ENCODE assay signal across 8 cellular contexts in genomic region chr1:210584439-210585113, GRCh38.
DNase-seq lines count a peak whose midpoint lies in the region; ATAC-seq lines count a peak whose summit lies in the region.

No MANE protein-coding gene starts in this region.

- no peak overlapping the region for H3K23ac ChIP-seq in mesenchymal stem cell (ENCODE audit: low read length in 2 of 2)

- no peak overlapping the region for H3K4ac ChIP-seq in mesenchymal stem cell (ENCODE audit: low read depth in 1 of 2, low read length in 2 of 2)

- no peak overlapping the region for H3K4me2 ChIP-seq in mesenchymal stem cell (ENCODE audit: low read length, poor library complexity, severe bottlenecking)

- peaks cover 1% of the 10 kb centered on the region for H3K79me1 ChIP-seq in mesenchymal stem cell (replicated peaks; ENCODE audit: low read length, poor library complexity, severe bottlenecking)

- no peak overlapping the region for H2AFZ ChIP-seq in mesenchymal stem cell (ENCODE audit: low read depth, low read length)

- POLR2A ChIA-PET in activated CD4-positive, alpha-beta memory T cell treated with anti-CD3 and anti-CD28 coated beads, Interleukin-2, amount 10 ng/mL, durations not matched to agents 7 days and 5 days (lab: Charles Lee): no interaction called here

- no peaks in the 10 kb centered on the region for H3K27me3 ChIP-seq in CD4-positive, CD25-positive, alpha-beta regulatory T cell (ENCODE audit: control insufficient read depth, insufficient read depth, low read length)
- no peaks in the 10 kb centered on the region for H3K27me3 ChIP-seq in mesenchymal stem cell (ENCODE audit: control insufficient read depth in 1 of 2, insufficient read depth in 1 of 2, low read length in 2 of 2)

- no peak overlapping the region for H2AK5ac ChIP-seq in mesenchymal stem cell (ENCODE audit: low read length, severe bottlenecking)

- no peak overlapping the region for H3K27ac ChIP-seq in CD4-positive, CD25-positive, alpha-beta regulatory T cell (ENCODE audit: insufficient read depth, low read length, poor library complexity, severe bottlenecking)
- H3K27ac ChIP-seq in mesenchymal stem cell (ENCODE audit: low read length, poor library complexity, severe bottlenecking): no peak overlapping the region

- 4% methylated on average over 3 of the region's 3 CpGs for WGBS in mesenchymal stem cell

- no peak overlapping the region for H2BK120ac ChIP-seq in mesenchymal stem cell (ENCODE audit: low read depth, low read length)

- H4K91ac ChIP-seq in mesenchymal stem cell (ENCODE audit: low read length): no peak overlapping the region

- H2BK5ac ChIP-seq in mesenchymal stem cell (ENCODE audit: low read depth, low read length, poor library complexity, severe bottlenecking): no peak overlapping the region

- H3K9ac ChIP-seq in mesenchymal stem cell (ENCODE audit: low read length): no peak overlapping the region

- no peak overlapping the region for H3K18ac ChIP-seq in mesenchymal stem cell (ENCODE audit: low read depth in 1 of 2, low read length in 2 of 2)

- H3K27ac Mint-ChIP-seq in CD4-positive, CD25-positive, alpha-beta regulatory T cell: no peak overlapping the region
- no peak overlapping the region for H3K27ac Mint-ChIP-seq in activated CD4-positive, alpha-beta memory T cell treated with anti-CD3 and anti-CD28 coated beads, Interleukin-2, amount 10 ng/mL, durations not matched to agents 7 days and 5 days

- no peak overlapping the region for H3K4me3 ChIP-seq in CD4-positive, CD25-positive, alpha-beta regulatory T cell (ENCODE audit: low read depth, low read length)
- H3K4me3 ChIP-seq in mesenchymal stem cell (ENCODE audit: insufficient read depth in 1 of 2, low read depth in 1 of 2, low read length in 2 of 2): no peak overlapping the region

- H3K36me3 Mint-ChIP-seq in CD4-positive, CD25-positive, alpha-beta regulatory T cell: no peaks in the 10 kb centered on the region
- no peaks in the 10 kb centered on the region for H3K36me3 Mint-ChIP-seq in activated CD4-positive, alpha-beta memory T cell treated with anti-CD3 and anti-CD28 coated beads, Interleukin-2, amount 10 ng/mL, durations not matched to agents 7 days and 5 days (ENCODE audit: low read depth)

- no peaks in the 10 kb centered on the region for H3K36me3 ChIP-seq in CD4-positive, CD25-positive, alpha-beta regulatory T cell (ENCODE audit: control insufficient read depth, insufficient read depth, low read length)
- H3K36me3 ChIP-seq in mesenchymal stem cell (ENCODE audit: control insufficient read depth in 1 of 2, insufficient read depth in 2 of 2, low read depth in 1 of 2, low read length in 2 of 2): no peaks in the 10 kb centered on the region

- H3K14ac ChIP-seq in mesenchymal stem cell (ENCODE audit: low read length in 2 of 2): no peak overlapping the region

- H2BK12ac ChIP-seq in mesenchymal stem cell (ENCODE audit: low read length in 2 of 2): no peak overlapping the region

- ATAC-seq in CD4-positive, CD25-positive, alpha-beta regulatory T cell (ENCODE audit: low read depth in 2 of 2): peak in 1 of 2 donors; percentile 39
- ATAC-seq in GM19455 (IDR thresholded peaks at IDR 0.05; ENCODE audit: unreplicated experiment): peak; percentile 72

- no peaks in the 10 kb centered on the region for H3K4me1 ChIP-seq in CD4-positive, CD25-positive, alpha-beta regulatory T cell (ENCODE audit: control insufficient read depth, insufficient read depth, low read length, poor library complexity, severe bottlenecking)
- H3K4me1 ChIP-seq in mesenchymal stem cell (ENCODE audit: control insufficient read depth, insufficient read depth, low read depth, low read length): peaks cover 8% of the 10 kb centered on the region

- H3K27me3 Mint-ChIP-seq in CD4-positive, CD25-positive, alpha-beta regulatory T cell: peaks cover 11% of the 10 kb centered on the region
- H3K27me3 Mint-ChIP-seq in activated CD4-positive, alpha-beta memory T cell treated with anti-CD3 and anti-CD28 coated beads, Interleukin-2, amount 10 ng/mL, durations not matched to agents 7 days and 5 days: no peaks in the 10 kb centered on the region

- no peak overlapping the region for H3K4me3 Mint-ChIP-seq in CD4-positive, CD25-positive, alpha-beta regulatory T cell
- H3K4me3 Mint-ChIP-seq in activated CD4-positive, alpha-beta memory T cell treated with anti-CD3 and anti-CD28 coated beads, Interleukin-2, amount 10 ng/mL, durations not matched to agents 7 days and 5 days: no peak overlapping the region

- no peak overlapping the region for H4K8ac ChIP-seq in mesenchymal stem cell (ENCODE audit: low read length)

- H3K4me1 Mint-ChIP-seq in CD4-positive, CD25-positive, alpha-beta regulatory T cell: peaks cover 0 to 4% (median 0%) of the 10 kb centered on the region in 4 donors
- no peaks in the 10 kb centered on the region for H3K4me1 Mint-ChIP-seq in activated CD4-positive, alpha-beta memory T cell treated with anti-CD3 and anti-CD28 coated beads, Interleukin-2, amount 10 ng/mL, durations not matched to agents 7 days and 5 days

- H3K9me3 ChIP-seq in CD4-positive, CD25-positive, alpha-beta regulatory T cell (ENCODE audit: control insufficient read depth in 2 of 2, low read length in 2 of 2): no peaks in the 10 kb centered on the region
- H3K9me3 ChIP-seq in mesenchymal stem cell (ENCODE audit: control insufficient read depth, low read length): no peaks in the 10 kb centered on the region

- peak; percentile 6 to 57 (median 37) for DNase-seq in CD4-positive, CD25-positive, alpha-beta regulatory T cell
- DNase-seq in HS-27A (ENCODE audit: low read depth): peak; percentile 79
- DNase-seq in NCI-H82 (lab: John Stamatoyannopoulos, UW): peak; percentile 100
- DNase-seq in activated CD4-positive, alpha-beta memory T cell treated with anti-CD3 and anti-CD28 coated beads, Interleukin-2, amount 10 ng/mL, durations not matched to agents 7 days and 5 days: peak; percentile 70
- peak; percentile 37 for DNase-seq in effector CD8-positive, alpha-beta T cell (lab: John Stamatoyannopoulos, UW)
- DNase-seq in mesenchymal stem cell: peak; percentile 82
- peak; percentile 59 for DNase-seq in stimulated activated CD8-positive, alpha-beta memory T cell treated with anti-CD3 and anti-CD28 coated beads, Interleukin-4, amount 100 ng/mL, for 24 hours (ENCODE audit: low read depth)

- no peak overlapping the region for H2BK15ac ChIP-seq in mesenchymal stem cell (ENCODE audit: low read depth, poor library complexity, severe bottlenecking)

- CTCF ChIA-PET in activated CD4-positive, alpha-beta memory T cell treated with anti-CD3 and anti-CD28 coated beads, Interleukin-2, amount 10 ng/mL, durations not matched to agents 7 days and 5 days (lab: Charles Lee): interaction anchor here (0.6 to 3.0 kb wide), 3 partner anchors 365 to 549 kb away, joined by 4 to 14 read pairs (median 4); partner anchors contain the start of gene KCNH1

- no peaks in the 10 kb centered on the region for H3K9me3 Mint-ChIP-seq in CD4-positive, CD25-positive, alpha-beta regulatory T cell
- H3K9me3 Mint-ChIP-seq in activated CD4-positive, alpha-beta memory T cell treated with anti-CD3 and anti-CD28 coated beads, Interleukin-2, amount 10 ng/mL, durations not matched to agents 7 days and 5 days: no peaks in the 10 kb centered on the region

Comparison
In these comparisons a context has a peak if more than half of its experiments do, and no peak if none do; other contexts are left out.
1. DNase-seq: peak in every context shown above with its lines; median percentile 100 in NCI-H82; 82 in mesenchymal stem cell; 79 in HS-27A; 70 in activated CD4-positive, alpha-beta memory T cell treated with anti-CD3 and anti-CD28 coated beads, Interleukin-2, amount 10 ng/mL, durations not matched to agents 7 days and 5 days; 59 in stimulated activated CD8-positive, alpha-beta memory T cell treated with anti-CD3 and anti-CD28 coated beads, Interleukin-4, amount 100 ng/mL, for 24 hours; 37 in CD4-positive, CD25-positive, alpha-beta regulatory T cell; 37 in effector CD8-positive, alpha-beta T cell.